ENCODE assay signal across 8 cellular contexts in genomic region chr6:159762681-159763293, GRCh38. TPM values are rescaled to one million over a fixed set of nuclear protein-coding genes. Genes with fewer than 3 reads are reported as not detected.
DNase-seq lines count a peak whose midpoint lies in the region; ATAC-seq and TF ChIP-seq lines count a peak whose summit lies in the region.

No MANE protein-coding gene starts in this region.

- H3K9me3 ChIP-seq in AG04450 (ENCODE audit: control insufficient read depth, insufficient read depth, low read length) = no peaks in the 10 kb centered on the region; the same call in 1 of the 2 replicates
- H3K9me3 ChIP-seq in KOPT-K1 (ENCODE audit: insufficient read depth, low read length, poor library complexity, severe bottlenecking) = no peaks in the 10 kb centered on the region
- H3K9me3 ChIP-seq in adipocyte (ENCODE audit: control insufficient read depth, low read length) = no peaks in the 10 kb centered on the region
- no peaks in the 10 kb centered on the region for H3K9me3 ChIP-seq in iPS-15b (ENCODE audit: control insufficient read depth, insufficient read depth, low read length)

- H3K4me1 ChIP-seq in adipocyte (ENCODE audit: control insufficient read depth, insufficient read depth, low read length) (peaks cover 33% of the 10 kb centered on the region), iPS-15b (ENCODE audit: control insufficient read depth, insufficient read depth, low read length) (peaks cover 8% of the 10 kb centered on the region)

- TF ChIP-seq CTCF in AG04450 (IDR thresholded peaks at IDR 0.05; ENCODE audit: low read depth, low read length) = no peak

- DNase-seq in AG04450 (ENCODE audit: low read depth, low spot score) (no peak), adipocyte (ENCODE audit: low read depth) (no peak), cortex of kidney (lab: John Stamatoyannopoulos, UW) (no peak), GM19240 (ENCODE audit: insufficient read length, low spot score) (no peak)

- POLR2A ChIA-PET in AG04450 (lab: Yijun Ruan, JAX) = interaction anchor here (2.8 kb wide), 1 partner anchor 28 kb away, joined by 20 read pairs; the partner anchor contains the start of genes MRPL18 and TCP1

- H3K36me3 ChIP-seq in KOPT-K1 (ENCODE audit: insufficient read depth, low read length) (peaks cover 59% of the 10 kb centered on the region), adipocyte (ENCODE audit: control insufficient read depth, insufficient read depth, low read length, severe bottlenecking) (peaks cover 57% of the 10 kb centered on the region), iPS-15b (ENCODE audit: control insufficient read depth, insufficient read depth, low read length) (peaks cover 22% of the 10 kb centered on the region)

- H3K9ac ChIP-seq in adipocyte (ENCODE audit: low read length) (peak overlapping the region; percentile 94), iPS-15b (ENCODE audit: low read depth, low read length) (peak overlapping the region; percentile 60)

- peak; percentile 0 for ATAC-seq in GM19043 (IDR thresholded peaks at IDR 0.05; ENCODE audit: low read depth, unreplicated experiment)

- H3K4me3 ChIP-seq in AG04450 (ENCODE audit: low read depth, low read length) (peak overlapping the region; percentile 86), adipocyte (ENCODE audit: low read length) (peak overlapping the region; percentile 90), iPS-15b (ENCODE audit: low read depth, low read length) (peak overlapping the region; percentile 93), skin epidermis (peak overlapping the region; percentile 57 to 95 (median 85))

- H3K27me3 ChIP-seq in AG04450 (ENCODE audit: control insufficient read depth, insufficient read depth, low read length) = no peaks in the 10 kb centered on the region
- no peaks in the 10 kb centered on the region for H3K27me3 ChIP-seq in adipocyte (replicated peaks; ENCODE audit: control insufficient read depth, insufficient read depth, low read length)
- no peaks in the 10 kb centered on the region for H3K27me3 ChIP-seq in iPS-15b (ENCODE audit: control insufficient read depth, insufficient read depth, low read length)

- CTCF ChIA-PET in AG04450 (lab: Charles Lee) = no interaction called here

- H3K27ac ChIP-seq in AG04450 (ENCODE audit: low read depth, low read length) = peak overlapping the region; percentile 97
- peak overlapping the region; percentile 96 for H3K27ac ChIP-seq in KOPT-K1 (ENCODE audit: low read depth, low read length, poor library complexity, severe bottlenecking)
- H3K27ac ChIP-seq in skin epidermis = peak overlapping the region in 20 of 21 experiments; percentile 85 to 96 (median 93)

RNA-seq across cellular contexts. Expression of gene ACAT2, which starts 0.9 kb away (rescaled TPM):
- 36.9 and 39.9 TPM in 2 replicates for polyA plus RNA-seq in AG04450 (2011; rRNA removed)
- 18.5 and 30.1 TPM in 2 replicates for polyA minus RNA-seq in AG04450 (2011; rRNA and poly(A)+ RNA removed)

RNA-seq across cellular contexts. Expression of gene TCP1, which starts 26.6 kb away (rescaled TPM):
- polyA plus RNA-seq in AG04450 (2011; rRNA removed) = 132 and 182 TPM in 2 replicates
- 135 and 171 TPM in 2 replicates for polyA minus RNA-seq in AG04450 (2011; rRNA and poly(A)+ RNA removed)

RNA-seq across cellular contexts. Expression of gene MRPL18, which starts 27.5 kb away (rescaled TPM):
- polyA plus RNA-seq in AG04450 (2011; rRNA removed) = 80.4 and 96.7 TPM in 2 replicates
- polyA minus RNA-seq in AG04450 (2011; rRNA and poly(A)+ RNA removed) = 26.6 and 31.1 TPM in 2 replicates

RNA-seq across cellular contexts. Expression of gene WTAP, which starts 35.5 kb away (rescaled TPM):
- 38.5 and 45.7 TPM in 2 replicates for polyA plus RNA-seq in AG04450 (2011; rRNA removed)
- polyA minus RNA-seq in AG04450 (2011; rRNA and poly(A)+ RNA removed) = 30.6 and 37.9 TPM in 2 replicates

RNA-seq across cellular contexts. Expression of gene PNLDC1, which starts 37.3 kb away (rescaled TPM):
- 0.11 and 0.19 TPM in 2 replicates for polyA plus RNA-seq in AG04450 (2011; rRNA removed)
- 0.32 TPM in 1 of 2 replicates, not detected in the other for polyA minus RNA-seq in AG04450 (2011; rRNA and poly(A)+ RNA removed)
